9 cellular contexts compared by ENCODE assay signal in genomic region chr12:64779349-64779974, GRCh38. TPM values are rescaled to one million over a fixed set of nuclear protein-coding genes. Genes with fewer than 3 reads are reported as not detected.
DNase-seq lines count a peak whose midpoint lies in the region; ATAC-seq, FAIRE-seq and TF ChIP-seq lines count a peak whose summit lies in the region.
"Had no signal": no experiment of that assay in that cellular context is flagged by ENCODE, and none has a peak within 500 bp of the region (broad histone marks: within the 10 kb centered on the region; RNA-seq: fewer than 3 reads in every experiment).

No MANE protein-coding gene starts in this region.

- H3K27me3 ChIP-seq in stomach = peaks cover 0 to 39% (median 9%) of the 10 kb centered on the region in 3 donors
- H3K27me3 ChIP-seq: Peyer's patch had no signal

- H3K27ac Mint-ChIP-seq in activated naive CD4-positive, alpha-beta T cell treated with anti-CD3 and anti-CD28 coated beads, Interleukin-2, amount 50 U/mL, for 24 hours = no peak overlapping the region
- no peak overlapping the region for H3K27ac Mint-ChIP-seq in T-cell

- H3K4me3 Mint-ChIP-seq in activated naive CD4-positive, alpha-beta T cell treated with anti-CD3 and anti-CD28 coated beads, Interleukin-2, amount 50 U/mL, for 24 hours = peak overlapping the region; percentile 81
- H3K4me3 Mint-ChIP-seq in T-cell = peak overlapping the region; percentile 63 to 87 (median 67)

- H3K4me1 ChIP-seq in kidney (ENCODE audit: control insufficient read depth in 1 of 2, insufficient read depth in 1 of 2, low read depth in 1 of 2, low read length in 2 of 2) = peaks cover 11 to 13% of the 10 kb centered on the region in 2 donors
- peaks cover 17 to 45% (median 29%) of the 10 kb centered on the region in 4 donors for H3K4me1 ChIP-seq in stomach

- no peak for TF ChIP-seq EP300 in stomach (IDR thresholded peaks at IDR 0.05)

- no peak for DNase-seq in activated naive CD4-positive, alpha-beta T cell treated with anti-CD3 and anti-CD28 coated beads, Interleukin-2, amount 50 U/mL, for 16 hours
- DNase-seq in T-cell = no peak
- DNase-seq in kidney = no peak
- DNase-seq in stomach = no peak
- no peak for DNase-seq in SK-N-DZ (ENCODE audit: low spot score)
- DNase-seq in H54 (ENCODE audit: insufficient read length, low spot score) = no peak

- peaks cover 61% of the 10 kb centered on the region for H3K27me3 Mint-ChIP-seq in activated naive CD4-positive, alpha-beta T cell treated with anti-CD3 and anti-CD28 coated beads, Interleukin-2, amount 50 U/mL, for 24 hours
- H3K27me3 Mint-ChIP-seq in T-cell = peaks cover 60% of the 10 kb centered on the region in 2 donors

- POLR2A ChIA-PET in T-cell (lab: Charles Lee) = interaction anchor here in 1 of 2 donors (0.6 kb wide), 1 partner anchor 1529 kb away, joined by 4 read pairs; no protein-coding TSS in a partner anchor

- FAIRE-seq in kidney (lab: Jason Lieb, UNC) (no peak), H54 (lab: Jason Lieb, UNC) (no peak)

- H3K9me3 Mint-ChIP-seq in activated naive CD4-positive, alpha-beta T cell treated with anti-CD3 and anti-CD28 coated beads, Interleukin-2, amount 50 U/mL, for 24 hours = peaks cover 30% of the 10 kb centered on the region
- peaks cover 24 to 30% (median 25%) of the 10 kb centered on the region in 3 donors for H3K9me3 Mint-ChIP-seq in T-cell

- peak overlapping the region in 1 of 2 donors; percentile 68 for H3K9ac ChIP-seq in kidney (ENCODE audit: low read length in 2 of 2)

- WGBS in stomach, 5 donors = 42 to 57% (median 53%) methylated on average over 10 of the region's 10 CpGs

- H3K9me3 ChIP-seq in kidney (ENCODE audit: control insufficient read depth in 1 of 2, low read length in 2 of 2) (peaks cover 0 to 6% of the 10 kb centered on the region in 2 donors), stomach (peaks cover 6 to 22% (median 15%) of the 10 kb centered on the region in 4 donors)

- intact Hi-C loops in kidney (cut with DNase I) = no loop called here
- intact Hi-C loops in stomach (cut with DNase I; ENCODE audit: low total_unique reads) = no loop called here

- CTCF ChIA-PET in T-cell (lab: Charles Lee) = interaction anchor here in 1 of 2 donors (1.6 kb wide), 1 partner anchor 17 kb away, joined by 12 read pairs; no protein-coding TSS in a partner anchor

- H3K36me3 ChIP-seq in kidney (ENCODE audit: control insufficient read depth in 1 of 2, insufficient read depth in 2 of 2, low read length in 2 of 2) = no peaks in the 10 kb centered on the region
- no peaks in the 10 kb centered on the region for H3K36me3 ChIP-seq in stomach
- H3K36me3 ChIP-seq: Peyer's patch had no signal

- ATAC-seq in T-cell (replicated peaks in 1 of 4) = no peak
- no peak for ATAC-seq in GM21423 (IDR thresholded peaks at IDR 0.05; ENCODE audit: unreplicated experiment)

- peaks cover 18% of the 10 kb centered on the region for H3K4me1 Mint-ChIP-seq in activated naive CD4-positive, alpha-beta T cell treated with anti-CD3 and anti-CD28 coated beads, Interleukin-2, amount 50 U/mL, for 24 hours
- peaks cover 16 to 20% (median 16%) of the 10 kb centered on the region in 3 donors for H3K4me1 Mint-ChIP-seq in T-cell

- TF ChIP-seq POLR2A in stomach (IDR thresholded peaks at IDR 0.05) (no peak), H54 (IDR thresholded peaks at IDR 0.05; ENCODE audit: low read depth, low read length) (no peak)

- no peak for TF ChIP-seq CTCF in kidney (IDR thresholded peaks at IDR 0.05; ENCODE audit: borderline replicate concordance, extremely low read depth, insufficient read depth)
- TF ChIP-seq CTCF in stomach (IDR thresholded peaks at IDR 0.05) = no peak

- H3K27ac ChIP-seq in kidney (ENCODE audit: low read depth in 2 of 2, low read length in 2 of 2) = peak overlapping the region; percentile 75 to 86
- H3K27ac ChIP-seq in stomach = peak overlapping the region in 4 of 5 donors; percentile 76 to 88 (median 86)

- H3K4me3 ChIP-seq in kidney (ENCODE audit: low read length in 2 of 2) = peak overlapping the region; percentile 59 to 67
- peak overlapping the region in 2 of 4 donors; percentile 61 to 85 for H3K4me3 ChIP-seq in stomach

- H3K36me3 Mint-ChIP-seq in activated naive CD4-positive, alpha-beta T cell treated with anti-CD3 and anti-CD28 coated beads, Interleukin-2, amount 50 U/mL, for 24 hours = peaks cover 12% of the 10 kb centered on the region
- peaks cover 7% of the 10 kb centered on the region for H3K36me3 Mint-ChIP-seq in T-cell

RNA-seq across cellular contexts. Expression of gene GNS, which starts 20.3 kb away (rescaled TPM):
- total RNA-seq in T-cell (10 to 100 TPM; 22.9 to 29.4 (median 25.5) TPM), kidney (215 TPM), stomach (100 to 1,000 TPM in 1 of 5 donors, 10 to 100 TPM in 4; 13.0 to 114 (median 47.8) TPM)
- polyA plus RNA-seq in kidney (ENCODE audit: insufficient read depth, low read depth, low replicate concordance) (108 TPM), stomach (10 to 100 TPM in 2 of 3 donors, 1 to 10 TPM in 1; 9.6 to 13.3 (median 12.0) TPM)
- 30.1 and 37.4 TPM in 2 replicates for polyA plus RNA-seq in SK-N-DZ (2014; cell fraction: cytosol; rRNA removed)
- 11.5 and 14.5 TPM in 2 replicates for polyA plus RNA-seq in SK-N-DZ (2014; cell fraction: nucleus; rRNA removed)

RNA-seq across cellular contexts. Expression of gene TBC1D30, which starts 45.0 kb away (rescaled TPM):
- under 1 TPM; 0.07 to 0.73 (median 0.41) TPM for total RNA-seq in T-cell
- 8.7 TPM for total RNA-seq in kidney
- 4.2 TPM for polyA plus RNA-seq in kidney (ENCODE audit: insufficient read depth, low read depth, low replicate concordance)
- total RNA-seq in stomach = 10 to 100 TPM in 4 of 5 donors, 1 to 10 TPM in 1; 6.4 to 41.1 (median 11.2) TPM
- polyA plus RNA-seq in stomach = 1 to 10 TPM; 1.8 to 6.7 (median 3.9) TPM
- 8.9 and 10.9 TPM in 2 replicates for polyA plus RNA-seq in SK-N-DZ (2014; cell fraction: cytosol; rRNA removed)
- polyA plus RNA-seq in SK-N-DZ (2014; cell fraction: nucleus; rRNA removed) = 10.4 and 11.2 TPM in 2 replicates
